8 cellular contexts compared by ENCODE assay signal in the genomic region with DNA sequence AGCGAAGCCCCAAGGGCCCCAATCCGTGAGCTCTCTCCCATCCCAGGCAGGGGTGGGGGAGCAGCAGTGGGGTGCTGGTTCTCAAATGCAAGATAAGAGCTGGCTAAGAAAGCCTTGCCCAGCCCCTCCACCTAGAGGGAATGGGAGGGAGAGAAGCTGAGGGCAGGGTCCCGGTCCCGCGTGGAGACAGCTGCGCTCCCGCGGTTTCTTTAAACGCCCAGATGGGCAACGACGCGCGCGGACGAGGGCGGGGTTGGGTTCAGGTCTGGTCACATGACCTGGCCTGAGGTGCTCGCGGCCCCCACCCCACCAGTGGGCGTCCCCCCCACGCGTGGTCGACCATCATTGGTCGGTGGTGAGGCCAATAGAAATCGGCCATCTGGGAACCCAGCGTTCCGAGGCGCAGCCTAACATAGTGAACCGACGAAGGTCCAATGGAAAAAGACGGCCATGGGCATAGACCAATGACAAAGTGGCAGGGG.
DNase-seq lines count a peak whose midpoint lies in the region; ATAC-seq, FAIRE-seq and TF ChIP-seq lines count a peak whose summit lies in the region.

No MANE protein-coding gene starts in this region.

- FAIRE-seq in D721Med (lab: Jason Lieb, UNC) = no peak

- peak; percentile 76 for ATAC-seq in GM21717 (IDR thresholded peaks at IDR 0.05; ENCODE audit: unreplicated experiment)

- no peak for TF ChIP-seq RAD21 in Ishikawa (IDR thresholded peaks at IDR 0.05; ENCODE audit: low read depth)

- no peak; the same call in 1 of the 2 replicates for TF ChIP-seq EP300 in Ishikawa (IDR thresholded peaks at IDR 0.05; ENCODE audit: borderline replicate concordance)

- TF ChIP-seq CTCF in D721Med (IDR thresholded peaks at IDR 0.05; ENCODE audit: insufficient read depth, missing control alignments) (no peak), epithelial cell of esophagus (IDR thresholded peaks at IDR 0.05; ENCODE audit: insufficient read depth, low read depth, low read length, missing control alignments) (peak; percentile 0)

- peak overlapping the region; percentile 99 for H3K4me3 ChIP-seq in epithelial cell of esophagus (ENCODE audit: low read length)

- DNase-seq in D721Med (ENCODE audit: insufficient read length, low spot score) (peak; percentile 94), OCI-M1 (lab: John Stamatoyannopoulos, UW) (peak; percentile 98), activated T-cell treated with anti-CD3 and anti-CD28 coated beads for 48 hours (ENCODE audit: low read depth) (peak; percentile 97), epithelial cell of esophagus (ENCODE audit: low read depth) (peak; percentile 99), midbrain (lab: John Stamatoyannopoulos, UW) (peak; percentile 100)
- DNase-seq in stimulated activated CD8-positive, alpha-beta memory T cell treated with anti-CD3 and anti-CD28 coated beads, Interleukin-15, amount 100 ng/mL, for 48 hours (ENCODE audit: low read depth in 2 of 2) = peak; percentile 99

TF ChIP-seq in Ishikawa, 13 proteins besides CTCF, POLR2A, EP300 and RAD21:
- 0 out of 2 replicates have a peak, but pooled peaks have one; percentile 28 for TF ChIP-seq CREB1 (IDR thresholded peaks at IDR 0.05; ENCODE audit: low read depth)
- peak; percentile 17; the same call in 1 of the 2 replicates for TF ChIP-seq TCF12 (IDR thresholded peaks at IDR 0.05; ENCODE audit: low read depth)
- TF ChIP-seq, protein P1, sequence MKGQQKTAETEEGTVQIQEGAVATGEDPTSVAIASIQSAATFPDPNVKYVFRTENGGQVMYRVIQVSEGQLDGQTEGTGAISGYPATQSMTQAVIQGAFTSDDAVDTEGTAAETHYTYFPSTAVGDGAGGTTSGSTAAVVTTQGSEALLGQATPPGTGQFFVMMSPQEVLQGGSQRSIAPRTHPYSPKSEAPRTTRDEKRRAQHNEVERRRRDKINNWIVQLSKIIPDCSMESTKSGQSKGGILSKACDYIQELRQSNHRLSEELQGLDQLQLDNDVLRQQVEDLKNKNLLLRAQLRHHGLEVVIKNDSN (IDR thresholded peaks at IDR 0.05) = peak; percentile 96
- TF ChIP-seq, protein P2, sequence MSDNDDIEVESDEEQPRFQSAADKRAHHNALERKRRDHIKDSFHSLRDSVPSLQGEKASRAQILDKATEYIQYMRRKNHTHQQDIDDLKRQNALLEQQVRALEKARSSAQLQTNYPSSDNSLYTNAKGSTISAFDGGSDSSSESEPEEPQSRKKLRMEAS (IDR thresholded peaks at IDR 0.05) = peak; percentile 90
- no peak for TF ChIP-seq YY1 (IDR thresholded peaks at IDR 0.05; ENCODE audit: low read depth)
- TF ChIP-seq CEBPB (IDR thresholded peaks at IDR 0.05) = no peak
- TF ChIP-seq, protein P3, sequence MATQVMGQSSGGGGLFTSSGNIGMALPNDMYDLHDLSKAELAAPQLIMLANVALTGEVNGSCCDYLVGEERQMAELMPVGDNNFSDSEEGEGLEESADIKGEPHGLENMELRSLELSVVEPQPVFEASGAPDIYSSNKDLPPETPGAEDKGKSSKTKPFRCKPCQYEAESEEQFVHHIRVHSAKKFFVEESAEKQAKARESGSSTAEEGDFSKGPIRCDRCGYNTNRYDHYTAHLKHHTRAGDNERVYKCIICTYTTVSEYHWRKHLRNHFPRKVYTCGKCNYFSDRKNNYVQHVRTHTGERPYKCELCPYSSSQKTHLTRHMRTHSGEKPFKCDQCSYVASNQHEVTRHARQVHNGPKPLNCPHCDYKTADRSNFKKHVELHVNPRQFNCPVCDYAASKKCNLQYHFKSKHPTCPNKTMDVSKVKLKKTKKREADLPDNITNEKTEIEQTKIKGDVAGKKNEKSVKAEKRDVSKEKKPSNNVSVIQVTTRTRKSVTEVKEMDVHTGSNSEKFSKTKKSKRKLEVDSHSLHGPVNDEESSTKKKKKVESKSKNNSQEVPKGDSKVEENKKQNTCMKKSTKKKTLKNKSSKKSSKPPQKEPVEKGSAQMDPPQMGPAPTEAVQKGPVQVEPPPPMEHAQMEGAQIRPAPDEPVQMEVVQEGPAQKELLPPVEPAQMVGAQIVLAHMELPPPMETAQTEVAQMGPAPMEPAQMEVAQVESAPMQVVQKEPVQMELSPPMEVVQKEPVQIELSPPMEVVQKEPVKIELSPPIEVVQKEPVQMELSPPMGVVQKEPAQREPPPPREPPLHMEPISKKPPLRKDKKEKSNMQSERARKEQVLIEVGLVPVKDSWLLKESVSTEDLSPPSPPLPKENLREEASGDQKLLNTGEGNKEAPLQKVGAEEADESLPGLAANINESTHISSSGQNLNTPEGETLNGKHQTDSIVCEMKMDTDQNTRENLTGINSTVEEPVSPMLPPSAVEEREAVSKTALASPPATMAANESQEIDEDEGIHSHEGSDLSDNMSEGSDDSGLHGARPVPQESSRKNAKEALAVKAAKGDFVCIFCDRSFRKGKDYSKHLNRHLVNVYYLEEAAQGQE (IDR thresholded peaks at IDR 0.05; ENCODE audit: low read depth) = no peak
- TF ChIP-seq ZBTB7A (IDR thresholded peaks at IDR 0.05; ENCODE audit: low read depth) = no peak; the same call in 1 of the 2 replicates
- TF ChIP-seq TEAD4 (IDR thresholded peaks at IDR 0.05) = peak; percentile 40
- no peak for TF ChIP-seq TAF1 (IDR thresholded peaks at IDR 0.05; ENCODE audit: low read depth)

Comparison
In these comparisons a context has a peak if more than half of its experiments do, and no peak if none do; other contexts are left out.
1. Peak in every context shown above with its lines: DNase-seq, ATAC-seq and H3K4me3 ChIP-seq.